14 cellular contexts compared by ENCODE assay signal in the genomic region with DNA sequence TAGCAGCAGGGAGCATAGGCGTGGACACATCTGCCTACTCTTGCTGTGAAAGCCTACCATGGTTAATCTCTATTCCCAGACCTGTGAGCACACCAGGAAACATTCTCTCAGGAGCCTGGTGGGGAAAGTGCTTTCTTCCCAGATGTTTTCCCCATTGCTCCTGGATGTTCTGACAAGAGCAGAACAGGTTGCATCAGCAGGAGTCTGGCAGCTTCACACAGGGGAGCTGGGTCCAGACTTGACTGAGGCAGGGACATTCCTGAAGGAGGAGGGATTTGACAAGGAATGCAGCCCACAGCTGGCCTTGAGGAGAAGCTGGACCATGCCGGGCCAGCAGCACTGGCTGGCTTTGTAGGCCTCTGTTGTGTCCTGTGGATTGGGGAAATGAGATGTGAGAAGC. TPM values are rescaled to one million over a fixed set of nuclear protein-coding genes. Genes with fewer than 3 reads are reported as not detected.
DNase-seq lines count a peak whose midpoint lies in the region; ATAC-seq, FAIRE-seq and TF ChIP-seq lines count a peak whose summit lies in the region.
"Had no signal": no experiment of that assay in that cellular context is flagged by ENCODE, and none has a peak within 500 bp of the region (broad histone marks: within the 10 kb centered on the region; RNA-seq: fewer than 3 reads in every experiment).

No MANE protein-coding gene starts in this region.

- H3K79me1 ChIP-seq in IMR-90 (ENCODE audit: low read depth in 1 of 2, low read length in 2 of 2) = no peaks in the 10 kb centered on the region

- no peak for TF ChIP-seq CTCF in AG09309 (IDR thresholded peaks at IDR 0.05; ENCODE audit: control insufficient read depth, insufficient read depth, low read depth, low read length, missing control alignments)
- no peak for TF ChIP-seq CTCF in IMR-90 (conservative IDR thresholded peaks at IDR 0.05; ENCODE audit: low read depth, low read length)
- TF ChIP-seq CTCF in mesothelial cell of epicardium (IDR thresholded peaks at IDR 0.05; ENCODE audit: unreplicated experiment) = no peak

- peak overlapping the region; percentile 23 for H3K4ac ChIP-seq in IMR-90 (ENCODE audit: low read depth, low read length)

- peak overlapping the region; percentile 26; the same call in 1 of the 2 replicates for H3K14ac ChIP-seq in IMR-90 (replicated peaks; ENCODE audit: low read depth, low read length)

- H2AK5ac ChIP-seq in IMR-90 (ENCODE audit: low read depth, low read length) = peak overlapping the region; percentile 24; the same call in 1 of the 2 replicates

- dilution Hi-C loops in IMR-90 (cut with HindIII; ENCODE audit: low sequenced_read_pairs, unreplicated experiment) = no loop called here

- H3K27ac ChIP-seq in IMR-90 (ENCODE audit: insufficient read depth, low read length) = no peak overlapping the region
- no peak overlapping the region for H3K27ac ChIP-seq in small intestine (ENCODE audit: low read depth in 1 of 2, low read length in 1 of 2)
- H3K27ac ChIP-seq: body of pancreas had no signal

- peak overlapping the region; percentile 17 for H3K27ac Mint-ChIP-seq in mesothelial cell of epicardium
- H3K27ac Mint-ChIP-seq: HFFc6 had no signal

- WGBS in IMR-90 (ENCODE audit: extremely low coverage in 2 of 2, insufficient read length in 1 of 2), 2 experiments = no CpG with 5 or more reads among the region's 2 CpGs
- 72 to 88% (median 79%) methylated on average over 2 of the region's 2 CpGs for WGBS in small intestine, 3 donors

- H3K36me3 ChIP-seq in IMR-90 (ENCODE audit: control insufficient read depth, insufficient read depth, low read length) (no peaks in the 10 kb centered on the region), small intestine (ENCODE audit: control insufficient read depth in 2 of 2, insufficient read depth in 2 of 2, low read length in 2 of 2) (no peaks in the 10 kb centered on the region)

- H3K4me3 ChIP-seq in AG09309 (ENCODE audit: control insufficient read depth, low read depth, low read length) (no peak overlapping the region), IMR-90 (ENCODE audit: insufficient read depth, low read depth, low read length) (no peak overlapping the region), small intestine (ENCODE audit: low read depth in 1 of 2, low read length in 2 of 2) (no peak overlapping the region)
- H3K4me3 ChIP-seq: body of pancreas, lung had no signal

- peak overlapping the region; percentile 63 for H2BK120ac ChIP-seq in IMR-90 (ENCODE audit: low read depth, low read length)

- POLR2A ChIA-PET in IMR-90 (lab: Charles Lee; ENCODE audit: unreplicated experiment) = no interaction called here

- peaks cover 13% of the 10 kb centered on the region for H3K4me1 Mint-ChIP-seq in mesothelial cell of epicardium
- H3K4me1 Mint-ChIP-seq: CD8-positive, alpha-beta memory T cell had no signal

- peak overlapping the region in 1 of 2 experiments; percentile 33; a peak in 1 of 4 replicates for H4K8ac ChIP-seq in IMR-90 (ENCODE audit: low read depth in 2 of 2, low read length in 2 of 2)

- no peaks in the 10 kb centered on the region for H3K36me3 Mint-ChIP-seq in mesothelial cell of epicardium

- CTCF ChIA-PET in IMR-90 (lab: Yijun Ruan, JAX) = interaction anchor here (2.3 to 2.4 kb wide), 2 partner anchors 22 to 149 kb away, joined by 7 to 8 read pairs; no protein-coding TSS in a partner anchor

- H2BK5ac ChIP-seq in IMR-90 (ENCODE audit: low read depth, low read length, poor library complexity, severe bottlenecking) = no peak overlapping the region

- no peak overlapping the region for H4K5ac ChIP-seq in IMR-90 (ENCODE audit: low read depth, low read length)

- H3K4me3 Mint-ChIP-seq in mesothelial cell of epicardium = no peak overlapping the region
- H3K4me3 Mint-ChIP-seq: CD8-positive, alpha-beta memory T cell; HFFc6 had no signal

- no peak overlapping the region for H3K18ac ChIP-seq in IMR-90 (ENCODE audit: low read depth, low read length)

- H4K20me1 ChIP-seq in IMR-90 (ENCODE audit: insufficient read depth, low read length) = no peaks in the 10 kb centered on the region

- H3K9ac ChIP-seq in IMR-90 (ENCODE audit: low read depth, low read length) = no peak overlapping the region

- in situ Hi-C loops in IMR-90 (cut with MboI; ENCODE audit: low sequenced_read_pairs) = no loop called here
- in situ Hi-C loops in ACHN (cut with HindIII; ENCODE audit: low pct_ligation_motif_present, low pct_unique_long_range_greater_than_20kb, low sequenced_read_pairs) = no loop called here

- intact Hi-C loops in IMR-90 (cut with micrococcal nuclease) = no loop called here

- no peak for TF ChIP-seq POLR2A in IMR-90 (IDR thresholded peaks at IDR 0.05; ENCODE audit: low read depth, low read length)

- H3K27me3 Mint-ChIP-seq in mesothelial cell of epicardium (ENCODE audit: low read depth) = no peaks in the 10 kb centered on the region
- H3K27me3 Mint-ChIP-seq: CD8-positive, alpha-beta memory T cell had no signal

- no peak overlapping the region; the same call in 2 of the 3 replicates for H2BK15ac ChIP-seq in IMR-90 (ENCODE audit: low read depth, low read length)

- H3K27me3 ChIP-seq in IMR-90 (ENCODE audit: control insufficient read depth, insufficient read depth, low read length) (no peaks in the 10 kb centered on the region), small intestine (ENCODE audit: control insufficient read depth in 2 of 2, insufficient read depth in 2 of 2, low read length in 2 of 2) (no peaks in the 10 kb centered on the region)
- H3K27me3 ChIP-seq: body of pancreas had no signal

- H4K91ac ChIP-seq in IMR-90 (ENCODE audit: insufficient read depth, low read depth, low read length) = peak overlapping the region; percentile 41; the same call in 1 of the 2 replicates

- peak overlapping the region; percentile 14 for H2AK9ac ChIP-seq in IMR-90 (replicated peaks; ENCODE audit: low read depth, low read length, poor library complexity)

- H3K4me1 ChIP-seq in IMR-90 (ENCODE audit: control insufficient read depth, insufficient read depth, low read length) (peaks cover 9% of the 10 kb centered on the region; the same call in 1 of the 2 replicates), small intestine (ENCODE audit: control insufficient read depth in 2 of 2, insufficient read depth in 1 of 2, low read depth in 1 of 2, low read length in 1 of 2) (no peaks in the 10 kb centered on the region)
- H3K4me1 ChIP-seq: body of pancreas had no signal

- peak overlapping the region; percentile 50 for H2AFZ ChIP-seq in IMR-90 (replicated peaks; ENCODE audit: low read length, poor library complexity)

- peaks cover 5% of the 10 kb centered on the region; the same call in 1 of the 2 replicates for H3K9me1 ChIP-seq in IMR-90 (ENCODE audit: insufficient read depth, low read length)

- no peaks in the 10 kb centered on the region for H3K9me3 Mint-ChIP-seq in mesothelial cell of epicardium
- H3K9me3 Mint-ChIP-seq: CD8-positive, alpha-beta memory T cell; HFFc6 had no signal

- DNase-seq in AG09309 (ENCODE audit: low read depth) (peak; percentile 54), IMR-90 (peak; percentile 74), mesothelial cell of epicardium (ENCODE audit: low spot score in 2 of 2, unreplicated experiment in 2 of 2) (no peak), NCI-H446 treated with DMSO at 0.1 percent for 48 hours (lab: John Stamatoyannopoulos, UW) (no peak), NOMO-1 treated with dmso at 0.1 percent for 144 hours (lab: John Stamatoyannopoulos, UW; ENCODE audit: unreplicated experiment) (no peak), ACHN (no peak), small intestine (no peak)
- DNase-seq: body of pancreas; CD8-positive, alpha-beta memory T cell; HFFc6; right cardiac atrium had no signal

- H3K4me2 ChIP-seq in IMR-90 (ENCODE audit: low read depth, low read length) = no peak overlapping the region

- H3K56ac ChIP-seq in IMR-90 (ENCODE audit: extremely low read depth, insufficient read depth, low read length) = no peak overlapping the region

- no peak for FAIRE-seq in small intestine (lab: Jason Lieb, UNC)
- FAIRE-seq: GM19239 had no signal

- H3K9me3 ChIP-seq in IMR-90 (ENCODE audit: control insufficient read depth, insufficient read depth, low read length) (no peaks in the 10 kb centered on the region), small intestine (ENCODE audit: control insufficient read depth, low read depth) (no peaks in the 10 kb centered on the region)
- H3K9me3 ChIP-seq: body of pancreas had no signal

- no TSS peak for BruUV-seq in IMR-90 (replicated peaks; lab: Mats Ljungman, UMichigan)

- no peak overlapping the region for H3K23ac ChIP-seq in IMR-90 (ENCODE audit: low read depth, low read length)

- peak overlapping the region; percentile 54 for H2BK20ac ChIP-seq in IMR-90 (ENCODE audit: low read depth, low read length)

- ATAC-seq in IMR-90 (ENCODE audit: low read depth) (peak; percentile 96), esophagus mucosa (peak; percentile 56)
- ATAC-seq: body of pancreas had no signal

- no peak for TF ChIP-seq RAD21 in IMR-90 (IDR thresholded peaks at IDR 0.05; ENCODE audit: low read length)

TF ChIP-seq in IMR-90, 13 proteins besides CTCF, POLR2A, EP300 and RAD21:
- TF ChIP-seq CEBPB (IDR thresholded peaks at IDR 0.05; ENCODE audit: low read depth, low read length) = peak; percentile 27; the same call in 1 of the 2 replicates
- no peak for TF ChIP-seq NFE2L2 (IDR thresholded peaks at IDR 0.05; ENCODE audit: low read depth, low read length)

RNA-seq across cellular contexts. Expression of gene ARTN, which starts 21.0 kb away (rescaled TPM):
- total RNA-seq in IMR-90 (2012; rRNA removed) = not detected in 2 replicates
- 0.23 and 0.29 TPM in 2 replicates for polyA plus RNA-seq in IMR-90 (2012; rRNA removed)
- 0.06 and 0.30 TPM in 2 replicates for polyA plus RNA-seq in IMR-90 (2012; cell fraction: cytosol; rRNA removed)
- polyA plus RNA-seq in IMR-90 (2012; cell fraction: nucleus; rRNA removed; ENCODE audit: low replicate concordance) = 2.3 and 5.2 TPM in 2 replicates
- total RNA-seq in esophagus mucosa = 7.4 TPM
- total RNA-seq in mesothelial cell of epicardium = 1.2 to 2.0 TPM (median 1.6 TPM) in 3 replicates
- 1 to 10 TPM in 1 of 3 donors, under 1 TPM in 1, not detected in 1; 0.81 to 1.2 TPM for polyA plus RNA-seq in small intestine
- polyA plus RNA-seq: CD8-positive, alpha-beta memory T cell had no signal

RNA-seq across cellular contexts. Expression of gene IPO13, which starts 34.1 kb away (rescaled TPM):
- total RNA-seq in IMR-90 (2012; rRNA removed) (14.2 and 15.2 TPM in 2 replicates), esophagus mucosa (21.7 TPM), mesothelial cell of epicardium (21.8 to 26.4 TPM (median 23.2 TPM) in 3 replicates)
- polyA plus RNA-seq in IMR-90 (2012; rRNA removed) (18.7 and 19.0 TPM in 2 replicates), small intestine (10 to 100 TPM; 14.2 to 24.8 (median 19.2) TPM)
- 17.0 and 20.8 TPM in 2 replicates for polyA plus RNA-seq in IMR-90 (2012; cell fraction: cytosol; rRNA removed)
- 38.2 and 128 TPM in 2 replicates for polyA plus RNA-seq in IMR-90 (2012; cell fraction: nucleus; rRNA removed; ENCODE audit: low replicate concordance)

RNA-seq across cellular contexts. Expression of gene DPH2, which starts 57.2 kb away (rescaled TPM):
- total RNA-seq in IMR-90 (2012; rRNA removed) (18.9 and 21.0 TPM in 2 replicates), esophagus mucosa (18.3 TPM), mesothelial cell of epicardium (24.1 to 26.6 TPM (median 25.0 TPM) in 3 replicates)
- polyA plus RNA-seq in IMR-90 (2012; rRNA removed) (32.2 and 38.0 TPM in 2 replicates), small intestine (10 to 100 TPM in 2 of 3 donors, 1 to 10 TPM in 1; 5.8 to 25.2 (median 11.3) TPM)
- polyA plus RNA-seq in IMR-90 (2012; cell fraction: cytosol; rRNA removed) = 23.4 and 39.1 TPM in 2 replicates
- 133 and 182 TPM in 2 replicates for polyA plus RNA-seq in IMR-90 (2012; cell fraction: nucleus; rRNA removed; ENCODE audit: low replicate concordance)

Comparison
In these comparisons a context has a peak if more than half of its experiments do, and no peak if none do; other contexts are left out.
1. DNase-seq: peak in AG09309 (single experiment) and IMR-90 (single experiment); none in mesothelial cell of epicardium (0 of 2), NCI-H446 treated with DMSO at 0.1 percent for 48 hours (single experiment), NOMO-1 treated with dmso at 0.1 percent for 144 hours (single experiment), ACHN (single experiment) and small intestine (single experiment).